6 cellular contexts compared by ENCODE assay signal in the genomic region with DNA sequence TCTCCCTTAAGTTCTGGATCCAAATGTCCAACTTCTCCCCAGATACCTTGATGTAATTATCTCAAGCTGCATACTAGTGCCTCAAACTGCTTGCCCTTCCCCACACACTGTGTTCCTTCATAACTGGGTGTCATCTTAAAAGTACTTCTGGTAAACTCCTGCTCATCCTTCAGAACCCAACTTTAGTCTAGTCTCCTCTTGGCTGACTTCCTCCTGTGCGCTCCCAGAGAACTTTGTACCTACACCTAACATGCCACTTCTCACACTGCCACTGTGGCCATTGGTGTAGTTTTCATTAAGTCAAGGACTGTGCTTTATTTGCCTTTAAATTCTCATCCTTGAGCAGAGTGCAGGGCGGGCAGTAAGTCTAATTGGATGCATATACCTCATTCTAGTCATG.
"Had no signal": no experiment of that assay in that cellular context is flagged by ENCODE, and none has a peak within 500 bp of the region (broad histone marks: within the 10 kb centered on the region; RNA-seq: fewer than 3 reads in every experiment).

No MANE protein-coding gene starts in this region.

- DNase-seq: H9, HCEC 1CT, HFFc6, KBM-7 had no signal

- H3K4me3 ChIP-seq: GM23338 had no signal

- H2AFZ ChIP-seq: GM23338 had no signal

- H3K27ac ChIP-seq: KMS-11 had no signal

- ATAC-seq: GM23338 had no signal

- H3K4me2 ChIP-seq: GM23338, KMS-11 had no signal

- H3K9ac ChIP-seq: KMS-11 had no signal
